In the genomic region with DNA sequence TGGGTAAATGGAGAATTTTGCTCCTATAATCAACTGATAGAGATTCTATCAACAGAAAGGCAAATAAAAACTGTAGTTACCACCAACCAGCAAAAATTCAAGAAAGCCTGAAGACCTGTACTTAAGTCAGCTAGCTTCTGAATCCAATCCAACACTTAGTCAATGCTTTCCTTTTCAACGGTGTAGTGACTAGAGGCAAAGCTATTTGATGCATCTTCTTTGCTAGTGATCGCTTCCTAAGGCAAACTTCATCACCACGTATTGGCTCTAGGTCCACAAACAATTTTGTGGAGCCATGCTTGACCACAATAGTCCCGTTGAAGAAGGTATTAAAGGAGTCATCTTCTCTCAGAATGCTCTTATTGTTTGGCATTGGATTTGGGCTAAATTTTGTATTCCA, we compare ENCODE assay signal across 33 cellular contexts. TPM values are rescaled to one million over a fixed set of nuclear protein-coding genes. Genes with fewer than 3 reads are reported as not detected.
DNase-seq lines count a peak whose midpoint lies in the region; ATAC-seq, FAIRE-seq and TF ChIP-seq lines count a peak whose summit lies in the region.
"Had no signal": no experiment of that assay in that cellular context is flagged by ENCODE, and none has a peak within 500 bp of the region (broad histone marks: within the 10 kb centered on the region; RNA-seq: fewer than 3 reads in every experiment).

No MANE protein-coding gene starts in this region.

- H3K27me3 ChIP-seq in astrocyte (ENCODE audit: insufficient read depth, low read length), result no peaks in the 10 kb centered on the region
- H3K27me3 ChIP-seq in foreskin keratinocyte, result no peaks in the 10 kb centered on the region
- H3K27me3 ChIP-seq: BE2C, neural progenitor cell, right lobe of liver, tibial artery, vagina had no signal

- ATAC-seq in foreskin keratinocyte (no peak), HG02759 (IDR thresholded peaks at IDR 0.05; ENCODE audit: unreplicated experiment) (no peak)
- ATAC-seq: A549; activated CD8-positive, alpha-beta T cell treated with anti-CD3 and anti-CD28 coated beads for 36 hours; T-helper 17 cell had no signal

- CTCF ChIA-PET in AG04449 (lab: Yijun Ruan, JAX), result interaction anchor here (0.9 to 5.5 kb wide), 5 partner anchors 9 to 74 kb away, joined by 3 to 24 read pairs (median 7); partner anchors contain the start of gene UBA6

- no peak for TF ChIP-seq CTCF in AG04449 (IDR thresholded peaks at IDR 0.05; ENCODE audit: insufficient read depth, low read length, missing control alignments)
- no peak for TF ChIP-seq CTCF in HFFc6 (IDR thresholded peaks at IDR 0.05)
- no peak for TF ChIP-seq CTCF in astrocyte (IDR thresholded peaks at IDR 0.05; ENCODE audit: insufficient read depth, low read depth, low read length)
- TF ChIP-seq CTCF in foreskin keratinocyte (conservative IDR thresholded peaks at IDR 0.05), result no peak

- peak; percentile 93 for FAIRE-seq in astrocyte (lab: Jason Lieb, UNC)
- FAIRE-seq: A549, endothelial cell of umbilical vein, GM12891 had no signal

- H3K4me1 Mint-ChIP-seq in HFFc6 (ENCODE audit: low read depth) (peaks cover 69% of the 10 kb centered on the region), astrocyte (ENCODE audit: low read depth, unreplicated experiment) (peaks cover 35% of the 10 kb centered on the region)
- H3K4me1 Mint-ChIP-seq: CD8-positive, alpha-beta memory T cell had no signal

- H3K9me3 Mint-ChIP-seq in HFFc6, result peaks cover 5% of the 10 kb centered on the region
- peaks cover 4% of the 10 kb centered on the region for H3K9me3 Mint-ChIP-seq in astrocyte (ENCODE audit: unreplicated experiment)

- POLR2A ChIA-PET in AG04449 (lab: Yijun Ruan, JAX), result interaction anchor here (1.0 kb wide), 1 partner anchor 12 kb away, joined by 4 read pairs; no protein-coding TSS in a partner anchor

- H3K4me3 ChIP-seq in AG04449 (ENCODE audit: low read depth, low read length) (no peak overlapping the region), astrocyte (ENCODE audit: insufficient read depth, low read depth, low read length) (no peak overlapping the region)
- H3K4me3 ChIP-seq: A549, left ventricle myocardium inferior, neural progenitor cell, right lobe of liver, tibial artery, vagina had no signal

- no peak overlapping the region for H3K9ac ChIP-seq in astrocyte (ENCODE audit: low read length)
- H3K9ac ChIP-seq: neural progenitor cell had no signal

- no peaks in the 10 kb centered on the region for H4K20me1 ChIP-seq in astrocyte (ENCODE audit: insufficient read depth, low read length)

- H3K4me3 Mint-ChIP-seq in HFFc6 (peak overlapping the region; percentile 79), astrocyte (ENCODE audit: unreplicated experiment) (no peak overlapping the region)
- H3K4me3 Mint-ChIP-seq: activated CD8-positive, alpha-beta T cell treated with anti-CD3 and anti-CD28 coated beads for 36 hours; activated naive CD4-positive, alpha-beta T cell treated with anti-CD3 and anti-CD28 coated beads for 36 hours; CD8-positive, alpha-beta memory T cell; neural progenitor cell; T-helper 17 cell had no signal

- no peaks in the 10 kb centered on the region for H3K79me2 ChIP-seq in astrocyte (ENCODE audit: insufficient read depth, low read length)

- peak overlapping the region; percentile 41 for H3K4me2 ChIP-seq in astrocyte (ENCODE audit: low read length)
- H3K4me2 ChIP-seq: A549, neural progenitor cell had no signal

- no peaks in the 10 kb centered on the region for H3K9me3 ChIP-seq in astrocyte (ENCODE audit: insufficient read depth, low read depth, low read length)
- H3K9me3 ChIP-seq: A549, left ventricle myocardium inferior, vagina had no signal

- DNase-seq in AG04449 (ENCODE audit: low read depth, low spot score) (peak; percentile 38), HFFc6 (peak; percentile 85), astrocyte (ENCODE audit: low read depth) (peak; percentile 90), foreskin keratinocyte (peak in 1 of 2 donors; percentile 78), HCEC 1CT (no peak), SW480 (ENCODE audit: low spot score) (no peak), kidney glomerular epithelial cell (lab: John Stamatoyannopoulos, UW) (no peak)
- DNase-seq: activated CD4-positive, CD25-positive, alpha-beta regulatory T cell treated with anti-CD3 and anti-CD28 coated beads, Interleukin-2, amount 50 U/mL, for 72 hours; activated CD8-positive, alpha-beta memory T cell treated with anti-CD3 and anti-CD28 coated beads, Interleukin-2, amount 50 U/mL, for 48 hours; activated CD8-positive, alpha-beta T cell treated with anti-CD3 and anti-CD28 coated beads for 36 hours; activated naive CD4-positive, alpha-beta T cell treated with anti-CD3 and anti-CD28 coated beads for 36 hours; BE2C; CD8-positive, alpha-beta memory T cell; DMS 273 treated with DMSO at 0.1 percent for 48 hours; glutamatergic neuron; left ventricle myocardium inferior; NCI-H1048; right lobe of liver; stimulated activated CD4-positive, alpha-beta T cell treated with anti-CD3 and anti-CD28 coated beads, Interleukin-12 subunit alpha, Interleukin-12 subunit beta, amount 100 ng/mL, for 4 hours; stimulated activated CD4-positive, alpha-beta T cell treated with anti-CD3 and anti-CD28 coated beads, Interleukin-2, amount 100 ng/mL, for 48 hours; T-helper 17 cell; tibial artery had no signal

- no peak overlapping the region for H2AFZ ChIP-seq in astrocyte (ENCODE audit: low read depth, low read length)
- H2AFZ ChIP-seq: neural progenitor cell had no signal

- H3K4me1 ChIP-seq in astrocyte (ENCODE audit: insufficient read depth, low read length) (peaks cover 25% of the 10 kb centered on the region), foreskin keratinocyte (peaks cover 42% of the 10 kb centered on the region)
- H3K4me1 ChIP-seq: BE2C, left ventricle myocardium inferior, tibial artery had no signal

- H3K36me3 ChIP-seq in astrocyte (ENCODE audit: insufficient read depth, low read length), result peaks cover under 1% of the 10 kb centered on the region
- H3K36me3 ChIP-seq: BE2C, neural progenitor cell, right lobe of liver had no signal

- H3K27ac ChIP-seq in astrocyte (ENCODE audit: low read depth, low read length) (peak overlapping the region; percentile 38), foreskin keratinocyte (peak overlapping the region; percentile 80)
- H3K27ac ChIP-seq: A549, left ventricle myocardium inferior, neural progenitor cell, right lobe of liver, RWPE1, tibial artery, vagina had no signal

- H3K27ac Mint-ChIP-seq in HFFc6 (peak overlapping the region; percentile 94), astrocyte (ENCODE audit: unreplicated experiment) (peak overlapping the region; percentile 16)
- H3K27ac Mint-ChIP-seq: activated CD8-positive, alpha-beta T cell treated with anti-CD3 and anti-CD28 coated beads for 36 hours; activated naive CD4-positive, alpha-beta T cell treated with anti-CD3 and anti-CD28 coated beads for 36 hours; neural progenitor cell; T-helper 17 cell had no signal

- H3K36me3 Mint-ChIP-seq in HFFc6 (ENCODE audit: low read depth), result peaks cover 23% of the 10 kb centered on the region
- H3K36me3 Mint-ChIP-seq in astrocyte (ENCODE audit: low read depth, unreplicated experiment), result peaks cover 12% of the 10 kb centered on the region

- H3K27me3 Mint-ChIP-seq in HFFc6 (ENCODE audit: insufficient read depth) (no peaks in the 10 kb centered on the region), astrocyte (ENCODE audit: low read depth, unreplicated experiment) (no peaks in the 10 kb centered on the region)
- H3K27me3 Mint-ChIP-seq: activated CD8-positive, alpha-beta T cell treated with anti-CD3 and anti-CD28 coated beads for 36 hours; T-helper 17 cell had no signal

RNA-seq across cellular contexts. Expression of gene UBA6, which starts 25.0 kb away (rescaled TPM):
- total RNA-seq in HFFc6 (2021; fragmentation: NEBNext Ultra II Directional; extraction: Animal tissue kit (Norgen Biotek cat#: 25700)), result 100 to 1,000 TPM in 2 of 6 experiments, 10 to 100 TPM in 4; 84.7 to 137 (median 94.7) TPM
- total RNA-seq in astrocyte, result 141 and 142 TPM in 2 replicates
- total RNA-seq in foreskin keratinocyte, result 106 and 139 TPM in 2 replicates
- polyA plus RNA-seq in foreskin keratinocyte, result 9.2 and 9.7 TPM in 2 replicates

RNA-seq across cellular contexts. Expression of gene GNRHR, which starts 28.2 kb away (rescaled TPM):
- total RNA-seq in HFFc6 (2021; fragmentation: NEBNext Ultra II Directional; extraction: Animal tissue kit (Norgen Biotek cat#: 25700)), result not detected
- not detected in 2 replicates for total RNA-seq in astrocyte
- not detected in 2 replicates for total RNA-seq in foreskin keratinocyte
- not detected in 2 replicates for polyA plus RNA-seq in foreskin keratinocyte
- total RNA-seq: activated CD8-positive, alpha-beta T cell treated with anti-CD3 and anti-CD28 coated beads for 36 hours; activated naive CD4-positive, alpha-beta T cell treated with anti-CD3 and anti-CD28 coated beads for 36 hours; CD8-positive, alpha-beta memory T cell; endothelial cell of umbilical vein; left ventricle myocardium inferior; myocyte; NCI-H460; posterior vena cava; right lobe of liver; T-helper 17 cell; vagina had no signal
- polyA plus RNA-seq: A549; adipose tissue; CD8-positive, alpha-beta memory T cell; endothelial cell of umbilical vein had no signal

Comparison
In these comparisons a context has a peak if more than half of its experiments do, and no peak if none do; other contexts are left out.
1. DNase-seq: peak in AG04449 (single experiment), HFFc6 (single experiment) and astrocyte (single experiment); none in HCEC 1CT (single experiment), SW480 (single experiment) and kidney glomerular epithelial cell (single experiment).